29 cellular contexts compared by ENCODE assay signal in the genomic region with DNA sequence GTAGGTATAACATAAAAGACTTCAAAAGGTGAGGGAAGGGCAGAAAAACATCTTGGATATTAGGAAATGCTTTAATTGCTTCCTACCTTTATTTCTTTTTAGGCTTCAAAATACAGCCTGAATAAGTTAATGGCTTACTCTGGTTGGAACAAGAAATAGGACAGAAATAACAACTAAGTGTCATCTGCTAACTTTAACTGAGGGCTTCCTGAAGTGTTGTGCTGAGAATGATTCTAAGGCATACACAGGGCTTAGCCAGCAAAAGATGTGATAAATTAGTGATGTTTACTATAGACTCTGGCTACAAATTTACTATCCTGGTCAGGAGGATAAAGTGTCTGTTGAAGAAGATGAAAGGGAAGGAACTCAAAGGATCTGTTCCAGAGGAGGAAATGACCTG.
"Had no signal": no experiment of that assay in that cellular context is flagged by ENCODE, and none has a peak within 500 bp of the region (broad histone marks: within the 10 kb centered on the region; RNA-seq: fewer than 3 reads in every experiment).

No MANE protein-coding gene starts in this region.

- H3K27ac Mint-ChIP-seq: activated CD4-positive, alpha-beta memory T cell treated with anti-CD3 and anti-CD28 coated beads, Interleukin-2, amount 10 ng/mL, durations not matched to agents 7 days and 5 days; activated CD4-positive, alpha-beta T cell treated with anti-CD3 and anti-CD28 coated beads, Interleukin-2, amount 10 ng/mL, durations not matched to agents 7 days and 5 days; activated naive CD4-positive, alpha-beta T cell treated with anti-CD3 and anti-CD28 coated beads, Interleukin-2, amount 50 U/mL, for 24 hours; activated naive CD8-positive, alpha-beta T cell treated with anti-CD3 and anti-CD28 coated beads, Interleukin-2, amount 10 ng/mL, durations not matched to agents 7 days and 5 days; activated T-cell treated with anti-CD3 and anti-CD28 coated beads, Interleukin-2, amount 50 U/mL, for 24 hours; activated T-cell treated with anti-CD3 and anti-CD28 coated beads, Interleukin-2, amount 50 U/mL, for 72 hours; activated T-helper 17 cell treated with anti-CD3 and anti-CD28 coated beads, Interleukin-2, amount 50 U/mL, for 72 hours; brain; effector memory CD8-positive, alpha-beta T cell had no signal

- H3K4me3 Mint-ChIP-seq: activated CD4-positive, alpha-beta memory T cell treated with anti-CD3 and anti-CD28 coated beads, Interleukin-2, amount 10 ng/mL, durations not matched to agents 7 days and 5 days; activated CD4-positive, alpha-beta T cell treated with anti-CD3 and anti-CD28 coated beads, Interleukin-2, amount 10 ng/mL, durations not matched to agents 7 days and 5 days; activated naive CD4-positive, alpha-beta T cell treated with anti-CD3 and anti-CD28 coated beads, Interleukin-2, amount 50 U/mL, for 24 hours; activated naive CD8-positive, alpha-beta T cell treated with anti-CD3 and anti-CD28 coated beads, Interleukin-2, amount 10 ng/mL, durations not matched to agents 7 days and 5 days; activated T-cell treated with anti-CD3 and anti-CD28 coated beads, Interleukin-2, amount 50 U/mL, for 24 hours; activated T-cell treated with anti-CD3 and anti-CD28 coated beads, Interleukin-2, amount 50 U/mL, for 72 hours; activated T-helper 17 cell treated with anti-CD3 and anti-CD28 coated beads, Interleukin-2, amount 50 U/mL, for 72 hours; brain; central memory CD8-positive, alpha-beta T cell; effector memory CD8-positive, alpha-beta T cell had no signal

- FAIRE-seq: colon, endometrium, endothelial cell of umbilical vein, frontal cortex had no signal

- ATAC-seq: activated T-cell treated with anti-CD3 and anti-CD28 coated beads, Interleukin-2, amount 50 U/mL, for 72 hours; activated T-helper 17 cell treated with anti-CD3 and anti-CD28 coated beads, Interleukin-2, amount 50 U/mL, for 72 hours; effector memory CD8-positive, alpha-beta T cell; esophagus mucosa had no signal

- H3K4me1 Mint-ChIP-seq: activated CD4-positive, alpha-beta memory T cell treated with anti-CD3 and anti-CD28 coated beads, Interleukin-2, amount 10 ng/mL, durations not matched to agents 7 days and 5 days; brain had no signal

- H3K27me3 Mint-ChIP-seq: activated CD4-positive, alpha-beta memory T cell treated with anti-CD3 and anti-CD28 coated beads, Interleukin-2, amount 10 ng/mL, durations not matched to agents 7 days and 5 days; activated CD4-positive, alpha-beta T cell treated with anti-CD3 and anti-CD28 coated beads, Interleukin-2, amount 10 ng/mL, durations not matched to agents 7 days and 5 days; activated naive CD4-positive, alpha-beta T cell treated with anti-CD3 and anti-CD28 coated beads, Interleukin-2, amount 50 U/mL, for 24 hours; activated naive CD8-positive, alpha-beta T cell treated with anti-CD3 and anti-CD28 coated beads, Interleukin-2, amount 10 ng/mL, durations not matched to agents 7 days and 5 days; activated T-cell treated with anti-CD3 and anti-CD28 coated beads, Interleukin-2, amount 50 U/mL, for 24 hours; activated T-helper 17 cell treated with anti-CD3 and anti-CD28 coated beads, Interleukin-2, amount 50 U/mL, for 72 hours; brain; central memory CD8-positive, alpha-beta T cell; effector memory CD8-positive, alpha-beta T cell had no signal

- DNase-seq: activated CD4-positive, alpha-beta memory T cell treated with anti-CD3 and anti-CD28 coated beads, Interleukin-2, amount 10 ng/mL, durations not matched to agents 7 days and 5 days; activated CD4-positive, alpha-beta T cell treated with anti-CD3 and anti-CD28 coated beads for 1 hour; activated CD4-positive, alpha-beta T cell treated with anti-CD3 and anti-CD28 coated beads for 4 hours; activated CD4-positive, alpha-beta T cell treated with anti-CD3 and anti-CD28 coated beads, Interleukin-2, amount 10 ng/mL, durations not matched to agents 7 days and 5 days; activated CD4-positive, alpha-beta T cell treated with anti-CD3 and anti-CD28 coated beads, Interleukin-2, amount 50 U/mL, for 4 hours; activated CD8-positive, alpha-beta memory T cell treated with anti-CD3 and anti-CD28 coated beads, Interleukin-2, amount 50 U/mL, for 48 hours; activated effector memory CD4-positive, alpha-beta T cell treated with Interleukin-2 at 50 U/mL for 16 hours; activated gamma-delta T cell treated with Interleukin-2 at 50 U/mL for 16 hours; activated naive CD4-positive, alpha-beta T cell treated with Interleukin-2 at 50 U/mL for 16 hours; activated naive CD8-positive, alpha-beta T cell treated with anti-CD3 and anti-CD28 coated beads, Interleukin-2, amount 10 ng/mL, durations not matched to agents 7 days and 5 days; activated T-cell treated with anti-CD3 and anti-CD28 coated beads for 4 hours; activated T-cell treated with anti-CD3 and anti-CD28 coated beads, Interleukin-2, amount 50 U/mL, for 24 hours; activated T-cell treated with anti-CD3 and anti-CD28 coated beads, Interleukin-2, amount 50 U/mL, for 72 hours; cortex of kidney; dermis blood vessel endothelial cell; effector CD4-positive, alpha-beta T cell; effector memory CD8-positive, alpha-beta T cell; foreskin fibroblast; head of caudate nucleus; T-helper 2 cell had no signal
